ENCODE assay signal across 15 cellular contexts in the genomic region with DNA sequence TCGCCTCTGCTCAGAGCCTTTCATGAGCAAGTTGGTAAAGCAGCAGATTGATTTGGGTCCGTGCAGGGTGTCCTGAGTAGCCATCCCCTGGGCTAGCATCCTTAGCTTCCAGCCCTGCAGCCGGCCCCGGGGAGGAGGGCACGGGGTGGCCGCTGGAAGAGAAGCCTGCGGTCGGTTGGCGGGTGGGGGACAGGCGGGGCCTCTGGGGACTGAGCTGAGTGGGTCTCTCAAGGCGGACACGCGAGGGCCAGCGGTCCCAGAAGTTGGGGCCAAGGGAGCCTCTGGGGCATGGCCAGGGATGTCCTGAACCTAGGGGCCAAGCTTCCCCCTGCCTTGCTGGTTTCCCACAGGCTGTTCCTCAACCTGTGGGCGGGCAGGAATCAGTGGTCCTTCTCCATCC.
A peak's percentile ranks its signal among the peaks of the same experiment; 100 is the strongest.
DNase-seq lines count a peak whose midpoint lies in the region; ATAC-seq lines count a peak whose summit lies in the region.
"Had no signal": no experiment of that assay in that cellular context is flagged by ENCODE, and none has a peak within 500 bp of the region (broad histone marks: within the 10 kb centered on the region; RNA-seq: fewer than 3 reads in every experiment).

No MANE protein-coding gene starts in this region.

- H3K4me3 Mint-ChIP-seq in activated naive CD4-positive, alpha-beta T cell treated with anti-CD3 and anti-CD28 coated beads for 36 hours = no peak overlapping the region
- H3K4me3 Mint-ChIP-seq: CD8-positive, alpha-beta memory T cell had no signal

- H3K36me3 Mint-ChIP-seq in activated naive CD4-positive, alpha-beta T cell treated with anti-CD3 and anti-CD28 coated beads for 36 hours (ENCODE audit: low read depth) = peaks cover 1% of the 10 kb centered on the region

- ATAC-seq in left lobe of liver (no peak), sciatic nerve (no peak), GM18858 (IDR thresholded peaks at IDR 0.05; ENCODE audit: unreplicated experiment) (no peak)

- no peaks in the 10 kb centered on the region for H3K36me3 ChIP-seq in H7 (replicated peaks; ENCODE audit: control insufficient read depth, insufficient read depth, low read length)

- CTCF ChIA-PET in activated naive CD4-positive, alpha-beta T cell treated with anti-CD3 and anti-CD28 coated beads for 36 hours (lab: Charles Lee) = no interaction called here

- no peaks in the 10 kb centered on the region for H3K27me3 ChIP-seq in H7 (ENCODE audit: control insufficient read depth, insufficient read depth, low read length)
- H3K27me3 ChIP-seq: BLaER1 had no signal

- no peaks in the 10 kb centered on the region for H3K4me1 Mint-ChIP-seq in activated naive CD4-positive, alpha-beta T cell treated with anti-CD3 and anti-CD28 coated beads for 36 hours (ENCODE audit: low read depth)

- no peak overlapping the region for H3K4me3 ChIP-seq in H7 (ENCODE audit: insufficient read depth, low read depth, low read length)
- H3K4me3 ChIP-seq: BLaER1, GM23248 had no signal

- no peaks in the 10 kb centered on the region for H3K27me3 Mint-ChIP-seq in activated naive CD4-positive, alpha-beta T cell treated with anti-CD3 and anti-CD28 coated beads for 36 hours (ENCODE audit: low read depth)
- H3K27me3 Mint-ChIP-seq: CD8-positive, alpha-beta memory T cell had no signal

- H3K27ac Mint-ChIP-seq in activated naive CD4-positive, alpha-beta T cell treated with anti-CD3 and anti-CD28 coated beads for 36 hours = no peak overlapping the region
- H3K27ac Mint-ChIP-seq: CD8-positive, alpha-beta memory T cell had no signal

- intact Hi-C loops in sciatic nerve (cut with DNase I) = no loop called here
- intact Hi-C loops in activated naive CD4-positive, alpha-beta T cell treated with anti-CD3 and anti-CD28 coated beads for 36 hours (cut with micrococcal nuclease) = no loop called here

- DNase-seq in activated CD8-positive, alpha-beta memory T cell treated with anti-CD3 and anti-CD28 coated beads for 24 hours = peak; percentile 43
- DNase-seq in activated CD8-positive, alpha-beta memory T cell treated with anti-CD3 and anti-CD28 coated beads, Interleukin-2, amount 50 U/mL, for 4 hours = no peak
- peak; percentile 24 for DNase-seq in ecto neural progenitor cell (ENCODE audit: low spot score)
- peak; percentile 40 for DNase-seq in left lobe of liver (ENCODE audit: low spot score)
- DNase-seq in sciatic nerve (ENCODE audit: low spot score) = peak; percentile 55
- DNase-seq in activated naive CD4-positive, alpha-beta T cell treated with anti-CD3 and anti-CD28 coated beads for 36 hours = no peak
- no peak for DNase-seq in H7
- DNase-seq: 8988T; AML-193; Caco-2; CD8-positive, alpha-beta memory T cell; GF-D8; GM23248 had no signal

- no peaks in the 10 kb centered on the region for H3K9me3 Mint-ChIP-seq in activated naive CD4-positive, alpha-beta T cell treated with anti-CD3 and anti-CD28 coated beads for 36 hours
- H3K9me3 Mint-ChIP-seq: CD8-positive, alpha-beta memory T cell had no signal

Comparison
In these comparisons a context has a peak if more than half of its experiments do, and no peak if none do; other contexts are left out.
1. DNase-seq: peak in activated CD8-positive, alpha-beta memory T cell treated with anti-CD3 and anti-CD28 coated beads for 24 hours (single experiment), ecto neural progenitor cell (single experiment), left lobe of liver (single experiment) and sciatic nerve (single experiment); none in activated CD8-positive, alpha-beta memory T cell treated with anti-CD3 and anti-CD28 coated beads, Interleukin-2, amount 50 U/mL, for 4 hours (single experiment), activated naive CD4-positive, alpha-beta T cell treated with anti-CD3 and anti-CD28 coated beads for 36 hours (single experiment) and H7 (single experiment).